In genomic region chr4:18593297-18594002, GRCh38 we compare ENCODE assay signal across 7 cellular contexts.
A peak's percentile ranks its signal among the peaks of the same experiment; 100 is the strongest.
DNase-seq lines count a peak whose midpoint lies in the region; FAIRE-seq and TF ChIP-seq lines count a peak whose summit lies in the region.

No MANE protein-coding gene starts in this region.

- no peaks in the 10 kb centered on the region for H3K9me3 Mint-ChIP-seq in HFFc6

- TF ChIP-seq POLR2A in GM12892 (IDR thresholded peaks at IDR 0.05; ENCODE audit: low read depth, low read length) = no peak
- TF ChIP-seq POLR2A in NB4 (IDR thresholded peaks at IDR 0.05; ENCODE audit: extremely low read depth, insufficient read length) = no peak
- no peak for TF ChIP-seq POLR2A in adrenal gland (IDR thresholded peaks at IDR 0.05)

- intact Hi-C loops in adrenal gland (cut with DNase I) (loop anchor here in 1 of 2 donors (5.0 kb wide), 1 partner anchor 776 kb away; no protein-coding TSS in a partner anchor), left ventricle myocardium inferior (cut with micrococcal nuclease) (loop anchor here (5.0 to 10.0 kb wide), 2 partner anchors 776 to 1039 kb away; no protein-coding TSS in a partner anchor)

- H3K4me1 Mint-ChIP-seq in HFFc6 (ENCODE audit: low read depth) = peaks cover 6% of the 10 kb centered on the region; the same call in 1 of the 2 replicates

- FAIRE-seq in GM12892 (lab: Jason Lieb, UNC) = peak; percentile 87

- 2 to 5% (median 4%) methylated on average over 12 of the region's 12 CpGs for WGBS in adrenal gland, 4 donors

- TF ChIP-seq CTCF in HFFc6 (IDR thresholded peaks at IDR 0.05) = peak; percentile 95
- peak; percentile 84 for TF ChIP-seq CTCF in NB4 (IDR thresholded peaks at IDR 0.05; ENCODE audit: low read depth, low read length)
- peak; percentile 75 to 85 (median 82) for TF ChIP-seq CTCF in adrenal gland (IDR thresholded peaks at IDR 0.05)
- TF ChIP-seq CTCF in left ventricle myocardium inferior (IDR thresholded peaks at IDR 0.05; ENCODE audit: borderline replicate concordance) = peak; percentile 87
- peak; percentile 81 for TF ChIP-seq CTCF in retinal pigment epithelial cell (conservative IDR thresholded peaks at IDR 0.05; ENCODE audit: low read depth, low read length)

- H3K36me3 ChIP-seq in adrenal gland (replicated peaks in 1 of 2) = no peaks in the 10 kb centered on the region
- H3K36me3 ChIP-seq in left ventricle myocardium inferior = no peaks in the 10 kb centered on the region

- no peak overlapping the region for H3K27ac Mint-ChIP-seq in HFFc6

- DNase-seq in GM12892 (ENCODE audit: insufficient read length) (peak; percentile 9), HFFc6 (peak; percentile 55), NB4 (ENCODE audit: low read depth) (peak; percentile 80), SKM-1 (lab: John Stamatoyannopoulos, UW; ENCODE audit: unreplicated experiment) (peak; percentile 44), adrenal gland (peak; percentile 45 to 84 (median 65)), left ventricle myocardium inferior (no peak), retinal pigment epithelial cell (ENCODE audit: low read depth) (peak; percentile 31)

- peak overlapping the region; percentile 77 for H3K4me3 Mint-ChIP-seq in HFFc6

- H3K27me3 ChIP-seq in adrenal gland (peaks cover 6% of the 10 kb centered on the region), left ventricle myocardium inferior (ENCODE audit: low read depth) (peaks cover 15% of the 10 kb centered on the region)

- H3K36me3 Mint-ChIP-seq in HFFc6 (ENCODE audit: low read depth) = no peaks in the 10 kb centered on the region

- peaks cover 1% of the 10 kb centered on the region; the same call in 1 of the 2 replicates for H3K27me3 Mint-ChIP-seq in HFFc6 (ENCODE audit: insufficient read depth)

- H3K4me1 ChIP-seq in adrenal gland (replicated peaks in 1 of 2) = peaks cover 0 to 4% of the 10 kb centered on the region in 2 donors
- no peaks in the 10 kb centered on the region for H3K4me1 ChIP-seq in left ventricle myocardium inferior

- no peak overlapping the region for H3K4me3 ChIP-seq in NB4 (ENCODE audit: low read depth, low read length)
- H3K4me3 ChIP-seq in adrenal gland = no peak overlapping the region
- H3K4me3 ChIP-seq in left ventricle myocardium inferior = no peak overlapping the region
- peak overlapping the region; percentile 20 for H3K4me3 ChIP-seq in retinal pigment epithelial cell (ENCODE audit: low read length)

- H3K27ac ChIP-seq in adrenal gland = no peak overlapping the region
- H3K27ac ChIP-seq in left ventricle myocardium inferior (replicated peaks) = no peak overlapping the region

- H3K9me3 ChIP-seq in adrenal gland (replicated peaks in 1 of 3) (no peaks in the 10 kb centered on the region), left ventricle myocardium inferior (replicated peaks) (no peaks in the 10 kb centered on the region)
